8 cellular contexts compared by ENCODE assay signal in the genomic region with DNA sequence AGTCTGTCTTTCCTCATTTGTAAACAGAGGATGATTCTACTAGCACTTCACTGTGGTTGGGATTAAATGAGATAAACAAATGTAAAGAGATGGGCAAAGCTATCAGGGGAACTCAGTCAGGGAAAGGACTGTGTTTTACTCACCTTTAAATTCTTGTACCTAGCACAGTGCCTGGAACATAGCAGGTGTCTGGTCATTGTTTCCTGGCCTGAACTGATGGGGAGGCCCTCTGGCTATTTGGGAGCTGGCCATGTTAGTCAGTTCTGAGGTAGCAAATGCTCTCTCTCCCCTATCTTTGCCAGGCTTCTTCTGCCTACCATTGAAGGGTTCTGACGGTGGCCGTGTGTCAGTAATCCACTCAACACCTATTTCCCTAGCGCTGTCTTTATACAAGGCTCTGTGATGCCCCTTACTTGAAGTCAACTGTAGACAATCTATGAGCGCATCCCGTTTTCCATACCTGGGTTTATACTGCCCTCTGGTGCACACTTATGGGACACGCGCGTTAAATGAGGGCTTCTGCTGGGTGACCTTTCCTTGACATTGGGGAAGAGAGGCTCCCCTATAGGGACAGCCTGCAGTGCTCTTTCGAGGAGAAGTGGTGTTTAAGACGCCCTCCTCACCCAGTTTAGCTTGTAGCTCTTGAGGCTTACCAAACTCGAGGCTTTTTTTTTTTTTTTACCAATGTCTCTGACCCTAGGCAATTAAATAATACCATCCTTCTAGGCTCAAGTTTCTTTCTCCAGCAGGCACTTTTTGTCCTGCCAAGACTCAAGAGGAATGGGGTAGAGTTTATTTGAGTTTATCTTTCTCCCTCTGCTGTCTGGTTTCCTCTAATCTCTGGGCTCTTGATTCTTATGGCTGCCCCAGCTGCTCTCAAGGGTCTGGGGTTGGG. TPM values are rescaled to one million over a fixed set of nuclear protein-coding genes. Genes with fewer than 3 reads are reported as not detected.
DNase-seq lines count a peak whose midpoint lies in the region; ATAC-seq and TF ChIP-seq lines count a peak whose summit lies in the region.

No MANE protein-coding gene starts in this region.

- DNase-seq in Ammon's horn (ENCODE audit: low spot score) (peak; percentile 83), NAMALWA (ENCODE audit: low spot score) (peak; percentile 88), SJCRH30 (peak; percentile 39 to 84), germinal center (ENCODE audit: low spot score) (peak; percentile 67), trophoblast cell (peak; percentile 52 to 86), type B pancreatic cell (ENCODE audit: extremely low spot score, unreplicated experiment) (peak; percentile 77)
- DNase-seq in activated gamma-delta T cell treated with anti-CD3 and anti-CD28 coated beads, Interleukin-2, amount 50 U/mL, for 16 hours (ENCODE audit: low read depth): peak; percentile 42

- no peak overlapping the region for H3K9ac ChIP-seq in trophoblast cell (ENCODE audit: low read length)

- no peak overlapping the region for H3K14ac ChIP-seq in trophoblast cell (ENCODE audit: low read length)

- no peak overlapping the region for H3K4me2 ChIP-seq in trophoblast cell (ENCODE audit: low read length)

- no peaks in the 10 kb centered on the region for H3K79me2 ChIP-seq in trophoblast cell (ENCODE audit: control insufficient read depth, insufficient read depth, low read length, poor library complexity)

- no peak overlapping the region for H2AFZ ChIP-seq in trophoblast cell (ENCODE audit: insufficient read depth, low read length, poor library complexity)

- no peak overlapping the region for H4K8ac ChIP-seq in trophoblast cell (ENCODE audit: low read depth, low read length)

- no peak overlapping the region for H3K23ac ChIP-seq in trophoblast cell (ENCODE audit: low read length)

- no peak overlapping the region for H4K12ac ChIP-seq in trophoblast cell (ENCODE audit: low read depth, low read length)

- peaks cover 42% of the 10 kb centered on the region for H3K27me3 Mint-ChIP-seq in type B pancreatic cell

- H3K4me1 ChIP-seq in SJCRH30: no peaks in the 10 kb centered on the region
- no peaks in the 10 kb centered on the region for H3K4me1 ChIP-seq in trophoblast cell (ENCODE audit: control insufficient read depth in 1 of 2, insufficient read depth in 2 of 2, low read length in 2 of 2)

- no peak overlapping the region for H4K91ac ChIP-seq in trophoblast cell (ENCODE audit: low read depth, low read length)

- H3K27ac Mint-ChIP-seq in type B pancreatic cell: no peak overlapping the region

- H3K27me3 ChIP-seq in SJCRH30 (0 out of 2 replicates have a peak, but pooled peaks cover 4% of the 10 kb centered on the region), trophoblast cell (ENCODE audit: insufficient read depth, low read length) (peaks cover 5% of the 10 kb centered on the region)

- no CpG with 5 or more reads among the region's 11 CpGs for WGBS in trophoblast cell (ENCODE audit: extremely low coverage, insufficient coverage, insufficient read length)

- H3K79me1 ChIP-seq in trophoblast cell (ENCODE audit: low read length): no peaks in the 10 kb centered on the region

- H3K4me3 ChIP-seq in SJCRH30 (no peak overlapping the region), trophoblast cell (ENCODE audit: low read depth, low read length) (no peak overlapping the region)

- no peak overlapping the region for H2BK5ac ChIP-seq in trophoblast cell (ENCODE audit: low read depth, low read length, poor library complexity)

- no peaks in the 10 kb centered on the region for H3K9me3 Mint-ChIP-seq in type B pancreatic cell

- H3K18ac ChIP-seq in trophoblast cell (ENCODE audit: low read length): no peak overlapping the region

- H2AK5ac ChIP-seq in trophoblast cell (ENCODE audit: low read length): no peak overlapping the region

- no peak overlapping the region for H2BK12ac ChIP-seq in trophoblast cell (ENCODE audit: low read length)

- H3K4me1 Mint-ChIP-seq in type B pancreatic cell (ENCODE audit: unreplicated experiment): peaks cover 13% of the 10 kb centered on the region

- H3K27ac ChIP-seq in SJCRH30: no peak overlapping the region
- no peak overlapping the region for H3K27ac ChIP-seq in trophoblast cell (ENCODE audit: low read depth, low read length)

- no peaks in the 10 kb centered on the region for H3K36me3 Mint-ChIP-seq in type B pancreatic cell

- no peak overlapping the region for H3K4ac ChIP-seq in trophoblast cell (ENCODE audit: low read depth, low read length)

- H2BK120ac ChIP-seq in trophoblast cell (ENCODE audit: insufficient read depth, low read length, poor library complexity): no peak overlapping the region

- no peaks in the 10 kb centered on the region for H3K36me3 ChIP-seq in SJCRH30
- H3K36me3 ChIP-seq in trophoblast cell (ENCODE audit: control insufficient read depth in 1 of 2, insufficient read depth in 2 of 2, low read length in 2 of 2): no peaks in the 10 kb centered on the region

- ATAC-seq in GM19463 (IDR thresholded peaks at IDR 0.05; ENCODE audit: unreplicated experiment): peak; percentile 74

- H3K4me3 Mint-ChIP-seq in type B pancreatic cell: no peak overlapping the region

- TF ChIP-seq CTCF in type B pancreatic cell (conservative IDR thresholded peaks at IDR 0.05): peak; percentile 89

- H3K9me3 ChIP-seq in SJCRH30 (replicated peaks): no peaks in the 10 kb centered on the region
- H3K9me3 ChIP-seq in trophoblast cell (ENCODE audit: insufficient read depth, low read depth, low read length): no peaks in the 10 kb centered on the region

RNA-seq across cellular contexts. Expression of a gene that starts 4.0 kb away (rescaled TPM):
- not detected in 2 replicates for total RNA-seq in SJCRH30 (2014; rRNA removed; shearing (Covaris generic))
- not detected in 2 replicates for polyA plus RNA-seq in trophoblast cell (2013)
- not detected in 2 replicates for total RNA-seq in type B pancreatic cell (ENCODE audit: low replicate concordance)

RNA-seq across cellular contexts. Expression of a gene that starts 25.3 kb away (rescaled TPM):
- 16.3 and 19.3 TPM in 2 replicates for total RNA-seq in SJCRH30 (2014; rRNA removed; shearing (Covaris generic))
- 7.1 and 7.3 TPM in 2 replicates for polyA plus RNA-seq in trophoblast cell (2013)
- total RNA-seq in type B pancreatic cell (ENCODE audit: low replicate concordance): 34.3 and 37.3 TPM in 2 replicates

RNA-seq across cellular contexts. Expression of a gene that starts 49.0 kb away (rescaled TPM):
- total RNA-seq in SJCRH30 (2014; rRNA removed; shearing (Covaris generic)): 42.3 and 45.2 TPM in 2 replicates
- 18.6 and 19.1 TPM in 2 replicates for polyA plus RNA-seq in trophoblast cell (2013)
- 23.3 and 28.7 TPM in 2 replicates for total RNA-seq in type B pancreatic cell (ENCODE audit: low replicate concordance)
